ENCODE assay signal across 21 cellular contexts in the genomic region with DNA sequence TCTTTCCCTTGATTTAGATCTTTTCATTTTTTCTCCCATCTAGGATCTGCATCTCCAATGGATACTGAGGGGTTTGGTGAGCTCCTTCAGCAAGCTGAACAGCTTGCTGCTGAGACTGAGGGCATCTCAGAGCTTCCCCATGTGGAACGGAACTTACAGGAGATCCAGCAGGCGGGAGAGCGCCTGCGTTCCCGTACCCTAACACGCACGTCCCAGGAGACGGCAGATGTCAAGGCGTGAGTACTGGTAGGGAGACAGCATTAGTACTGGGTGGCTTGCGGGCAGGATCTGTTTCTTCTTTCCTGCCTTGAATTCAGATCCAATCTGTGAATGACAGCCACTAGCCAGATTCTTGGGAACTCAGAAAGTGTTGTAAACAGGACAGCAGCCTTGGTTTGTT. TPM values are rescaled to one million over a fixed set of nuclear protein-coding genes. Genes with fewer than 3 reads are reported as not detected.
DNase-seq lines count a peak whose midpoint lies in the region; ATAC-seq and TF ChIP-seq lines count a peak whose summit lies in the region.
"Had no signal": no experiment of that assay in that cellular context is flagged by ENCODE, and none has a peak within 500 bp of the region (broad histone marks: within the 10 kb centered on the region; RNA-seq: fewer than 3 reads in every experiment).

No MANE protein-coding gene starts in this region.

- ATAC-seq in memory B cell (ENCODE audit: low read depth), result no peak
- no peak for ATAC-seq in thoracic aorta (ENCODE audit: insufficient number of reproducible peaks, low FRiP score, low read depth)
- ATAC-seq: foreskin keratinocyte had no signal

- H3K9ac ChIP-seq in HUES6 (ENCODE audit: low read length), result no peak overlapping the region
- H3K9ac ChIP-seq: neural progenitor cell, SK-N-SH had no signal

- in situ Hi-C loops in ACHN (cut with HindIII; ENCODE audit: low pct_ligation_motif_present, low pct_unique_long_range_greater_than_20kb, low sequenced_read_pairs), result no loop called here

- H3K9me3 ChIP-seq in HUES6 (ENCODE audit: control insufficient read depth, insufficient read depth, low read depth, low read length), result 0 out of 2 replicates have a peak, but pooled peaks cover 1% of the 10 kb centered on the region
- H3K9me3 ChIP-seq in thoracic aorta, result no peaks in the 10 kb centered on the region
- H3K9me3 ChIP-seq: colonic mucosa, SK-N-SH had no signal

- BruUV-seq in Calu3 (replicated peaks; lab: Mats Ljungman, UMichigan), result no TSS peak

- CTCF ChIA-PET in Calu3 (lab: Charles Lee), result interaction anchor here (0.6 kb wide), 1 partner anchor 360 kb away, joined by 4 read pairs; no protein-coding TSS in a partner anchor

- no peak for DNase-seq in memory B cell (ENCODE audit: low spot score in 2 of 2)
- no peak for DNase-seq in thoracic aorta (ENCODE audit: low spot score)
- DNase-seq in SKM-1 treated with dmso at 0.1 percent for 144 hours (lab: John Stamatoyannopoulos, UW; ENCODE audit: unreplicated experiment), result no peak
- DNase-seq in NCI-H345 (lab: John Stamatoyannopoulos, UW), result no peak
- DNase-seq in Calu3, result no peak
- no peak for DNase-seq in ACHN
- DNase-seq: activated CD4-positive, alpha-beta T cell treated with anti-CD3 and anti-CD28 coated beads for 4 hours; activated CD8-positive, alpha-beta memory T cell treated with anti-CD3 and anti-CD28 coated beads, Interleukin-2, amount 50 U/mL, for 4 hours; activated naive CD4-positive, alpha-beta T cell; AML-193; colonic mucosa; foreskin keratinocyte; MG63; midbrain; NCI-H446 treated with DMSO at 0.1 percent for 48 hours; SK-N-SH; stimulated activated CD4-positive, alpha-beta T cell treated with anti-CD3 and anti-CD28 coated beads, Interleukin-15, amount 100 ng/mL, for 24 hours; stimulated activated naive CD4-positive, alpha-beta T cell had no signal

- intact Hi-C loops in Calu3 (cut with micrococcal nuclease; ENCODE audit: unreplicated experiment), result no loop called here

- H3K36me3 ChIP-seq in HUES6 (ENCODE audit: control insufficient read depth, insufficient read depth, low read length) (peaks cover 39% of the 10 kb centered on the region), thoracic aorta (no peaks in the 10 kb centered on the region)
- H3K36me3 ChIP-seq: colonic mucosa, neural progenitor cell had no signal

- H3K9me3 Mint-ChIP-seq in memory B cell (no peaks in the 10 kb centered on the region), Calu3 (ENCODE audit: low read depth, unreplicated experiment) (no peaks in the 10 kb centered on the region)
- H3K9me3 Mint-ChIP-seq: neural progenitor cell had no signal

- H3K4me3 Mint-ChIP-seq in memory B cell (no peak overlapping the region), Calu3 (ENCODE audit: low read depth, unreplicated experiment) (no peak overlapping the region)
- H3K4me3 Mint-ChIP-seq: neural progenitor cell had no signal

- no peaks in the 10 kb centered on the region for H3K27me3 ChIP-seq in HUES6 (ENCODE audit: control insufficient read depth, insufficient read depth, low read length)
- H3K27me3 ChIP-seq in thoracic aorta (replicated peaks; ENCODE audit: insufficient read depth), result no peaks in the 10 kb centered on the region
- H3K27me3 ChIP-seq: colonic mucosa, foreskin keratinocyte, MG63, neural progenitor cell had no signal

- no peak for TF ChIP-seq CTCF in thoracic aorta (IDR thresholded peaks at IDR 0.05)
- TF ChIP-seq CTCF in Calu3 (IDR thresholded peaks at IDR 0.05; ENCODE audit: unreplicated experiment), result no peak

- H3K4me3 ChIP-seq in HUES6 (ENCODE audit: low read depth, low read length) (no peak overlapping the region), thoracic aorta (no peak overlapping the region)
- H3K4me3 ChIP-seq: colonic mucosa, MG63, neural progenitor cell had no signal

- H3K4me1 ChIP-seq in HUES6 (ENCODE audit: control insufficient read depth, insufficient read depth, low read length) (peaks cover 28% of the 10 kb centered on the region), thoracic aorta (ENCODE audit: control insufficient read depth in 1 of 2, low read depth in 2 of 2) (peaks cover 29 to 60% of the 10 kb centered on the region in 2 donors)
- H3K4me1 ChIP-seq: colonic mucosa had no signal

- H3K27ac Mint-ChIP-seq in memory B cell, result peak overlapping the region; percentile 66
- no peak overlapping the region for H3K27ac Mint-ChIP-seq in Calu3 (ENCODE audit: unreplicated experiment)
- H3K27ac Mint-ChIP-seq: neural progenitor cell had no signal

- H3K27me3 Mint-ChIP-seq in memory B cell (no peaks in the 10 kb centered on the region), Calu3 (ENCODE audit: unreplicated experiment) (no peaks in the 10 kb centered on the region)

- H3K36me3 Mint-ChIP-seq in memory B cell (peaks cover 37% of the 10 kb centered on the region), Calu3 (ENCODE audit: insufficient read depth, unreplicated experiment) (peaks cover 7% of the 10 kb centered on the region)

- H3K4me1 Mint-ChIP-seq in memory B cell, result peaks cover 13% of the 10 kb centered on the region
- no peaks in the 10 kb centered on the region for H3K4me1 Mint-ChIP-seq in Calu3 (ENCODE audit: low read depth, unreplicated experiment)

- peak overlapping the region; percentile 12; the same call in 1 of the 2 replicates for H3K27ac ChIP-seq in HUES6 (ENCODE audit: low read depth, low read length)
- H3K27ac ChIP-seq in angular gyrus (ENCODE audit: low read depth, low read length), result peak overlapping the region; percentile 1
- H3K27ac ChIP-seq in thoracic aorta, result peak overlapping the region; percentile 21 to 23
- H3K27ac ChIP-seq: colonic mucosa, foreskin keratinocyte, neural progenitor cell had no signal

RNA-seq across cellular contexts. Expression of gene NUP93, which starts 18.3 kb away (rescaled TPM):
- total RNA-seq in thoracic aorta (10 to 100 TPM; 25.7 to 38.7 TPM), Calu3 (2022) (120 and 123 TPM in 2 replicates)
